Comparison of ENCODE assay signal across 1 cellular context in the genomic region with DNA sequence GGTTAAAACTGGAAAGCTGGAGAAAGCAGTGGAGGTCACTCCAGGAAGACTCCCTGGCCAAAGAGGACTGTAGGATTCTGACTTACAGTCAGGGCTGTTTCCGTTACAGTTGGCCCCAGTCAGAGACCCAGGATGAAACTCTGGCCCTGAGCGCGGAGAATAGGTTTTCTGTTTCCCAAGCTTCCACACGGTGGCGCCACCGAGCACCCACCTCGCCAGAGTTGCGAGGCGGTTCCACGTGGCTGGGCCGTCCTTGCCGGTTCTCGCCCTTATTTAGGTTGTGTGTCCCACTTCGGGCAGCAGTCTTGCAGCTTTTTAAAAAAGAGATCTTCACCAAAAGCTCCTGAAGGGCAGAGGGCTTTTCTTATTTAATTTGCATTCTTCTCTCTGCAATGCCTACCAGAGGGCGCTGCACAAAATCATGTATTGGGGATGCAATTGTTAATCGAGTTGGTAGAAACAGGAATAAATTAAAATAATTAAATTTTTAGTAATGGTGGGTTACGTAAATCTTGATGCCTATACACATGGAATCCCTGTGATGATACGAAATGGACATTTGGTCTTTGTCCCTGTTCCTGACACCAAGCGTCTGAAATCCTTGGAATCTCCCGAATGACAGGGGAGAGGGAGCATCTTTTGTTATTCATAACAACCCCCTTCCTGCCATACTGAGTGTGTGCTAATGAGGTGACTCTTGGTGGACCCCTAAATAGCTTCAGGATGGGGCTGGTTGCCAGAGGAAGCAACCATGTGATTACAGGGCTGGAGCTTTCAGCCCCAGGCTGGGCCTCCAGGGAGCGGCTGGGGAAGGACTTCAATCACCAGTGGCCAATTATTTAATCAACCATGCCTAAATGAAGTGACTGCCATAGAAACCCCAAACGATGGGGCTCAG.
TF ChIP-seq lines count a peak whose summit lies in the region.

No MANE protein-coding gene starts in this region.

TF ChIP-seq in K562, 482 proteins besides CTCF, POLR2A, EP300 and RAD21 (continued from another document):
- TF ChIP-seq, protein P1, sequence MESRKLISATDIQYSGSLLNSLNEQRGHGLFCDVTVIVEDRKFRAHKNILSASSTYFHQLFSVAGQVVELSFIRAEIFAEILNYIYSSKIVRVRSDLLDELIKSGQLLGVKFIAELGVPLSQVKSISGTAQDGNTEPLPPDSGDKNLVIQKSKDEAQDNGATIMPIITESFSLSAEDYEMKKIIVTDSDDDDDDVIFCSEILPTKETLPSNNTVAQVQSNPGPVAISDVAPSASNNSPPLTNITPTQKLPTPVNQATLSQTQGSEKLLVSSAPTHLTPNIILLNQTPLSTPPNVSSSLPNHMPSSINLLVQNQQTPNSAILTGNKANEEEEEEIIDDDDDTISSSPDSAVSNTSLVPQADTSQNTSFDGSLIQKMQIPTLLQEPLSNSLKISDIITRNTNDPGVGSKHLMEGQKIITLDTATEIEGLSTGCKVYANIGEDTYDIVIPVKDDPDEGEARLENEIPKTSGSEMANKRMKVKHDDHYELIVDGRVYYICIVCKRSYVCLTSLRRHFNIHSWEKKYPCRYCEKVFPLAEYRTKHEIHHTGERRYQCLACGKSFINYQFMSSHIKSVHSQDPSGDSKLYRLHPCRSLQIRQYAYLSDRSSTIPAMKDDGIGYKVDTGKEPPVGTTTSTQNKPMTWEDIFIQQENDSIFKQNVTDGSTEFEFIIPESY (CRISPR knock-in tag; IDR thresholded peaks at IDR 0.05), result peak; percentile 14; the same call in 1 of the 2 replicates
- TF ChIP-seq SETDB1 (IDR thresholded peaks at IDR 0.05; ENCODE audit: low read length), result no peak
- TF ChIP-seq NFYB (IDR thresholded peaks at IDR 0.05; ENCODE audit: extremely low read depth, insufficient read length), result no peak
- peak; percentile 48; the same call in 1 of the 2 replicates for TF ChIP-seq RB1 (IDR thresholded peaks at IDR 0.05; ENCODE audit: low read depth)
- no peak for TF ChIP-seq ZC3H8 (IDR thresholded peaks at IDR 0.05)
- TF ChIP-seq, protein P2, sequence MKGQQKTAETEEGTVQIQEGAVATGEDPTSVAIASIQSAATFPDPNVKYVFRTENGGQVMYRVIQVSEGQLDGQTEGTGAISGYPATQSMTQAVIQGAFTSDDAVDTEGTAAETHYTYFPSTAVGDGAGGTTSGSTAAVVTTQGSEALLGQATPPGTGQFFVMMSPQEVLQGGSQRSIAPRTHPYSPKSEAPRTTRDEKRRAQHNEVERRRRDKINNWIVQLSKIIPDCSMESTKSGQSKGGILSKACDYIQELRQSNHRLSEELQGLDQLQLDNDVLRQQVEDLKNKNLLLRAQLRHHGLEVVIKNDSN (CRISPR knock-in tag; IDR thresholded peaks at IDR 0.05), result peak; percentile 15; the same call in 1 of the 2 replicates
- TF ChIP-seq LCOR (CRISPR knock-in tag; IDR thresholded peaks at IDR 0.05), result no peak
- TF ChIP-seq, protein P3, sequence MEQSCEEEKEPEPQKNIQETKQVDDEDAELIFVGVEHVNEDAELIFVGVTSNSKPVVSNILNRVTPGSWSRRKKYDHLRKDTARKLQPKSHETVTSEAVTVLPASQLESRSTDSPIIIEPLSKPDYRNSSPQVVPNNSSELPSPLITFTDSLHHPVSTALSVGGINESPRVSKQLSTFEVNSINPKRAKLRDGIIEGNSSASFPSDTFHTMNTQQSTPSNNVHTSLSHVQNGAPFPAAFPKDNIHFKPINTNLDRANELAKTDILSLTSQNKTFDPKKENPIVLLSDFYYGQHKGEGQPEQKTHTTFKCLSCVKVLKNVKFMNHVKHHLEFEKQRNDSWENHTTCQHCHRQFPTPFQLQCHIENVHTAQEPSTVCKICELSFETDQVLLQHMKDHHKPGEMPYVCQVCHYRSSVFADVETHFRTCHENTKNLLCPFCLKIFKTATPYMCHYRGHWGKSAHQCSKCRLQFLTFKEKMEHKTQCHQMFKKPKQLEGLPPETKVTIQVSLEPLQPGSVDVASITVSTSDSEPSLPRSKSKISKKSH (CRISPR knock-in tag; IDR thresholded peaks at IDR 0.05), result no peak
- no peak for TF ChIP-seq ZNF668 (CRISPR knock-in tag; IDR thresholded peaks at IDR 0.05)
- TF ChIP-seq SMARCA5 (IDR thresholded peaks at IDR 0.05), result no peak
- TF ChIP-seq TBL1XR1 (IDR thresholded peaks at IDR 0.05; ENCODE audit: low read length in 2 of 2), result no peak
- no peak for TF ChIP-seq HMG20B (CRISPR knock-in tag; IDR thresholded peaks at IDR 0.05)
- no peak for TF ChIP-seq TBP (optimal IDR thresholded peaks at IDR 0.05; ENCODE audit: low read depth, low read length)
- 0 out of 4 replicates have a peak, but pooled peaks of 1 of the 2 experiments have one; percentile 43 for TF ChIP-seq MAZ (CRISPR knock-in tag; conservative IDR thresholded peaks at IDR 0.05 in 1 of 2, IDR thresholded peaks at IDR 0.05 in 1 of 2)
- TF ChIP-seq TRIM28 (IDR thresholded peaks at IDR 0.05), result no peak
- no peak for TF ChIP-seq HDAC6 (IDR thresholded peaks at IDR 0.05; ENCODE audit: low read depth, low read length)
- TF ChIP-seq, protein P4, sequence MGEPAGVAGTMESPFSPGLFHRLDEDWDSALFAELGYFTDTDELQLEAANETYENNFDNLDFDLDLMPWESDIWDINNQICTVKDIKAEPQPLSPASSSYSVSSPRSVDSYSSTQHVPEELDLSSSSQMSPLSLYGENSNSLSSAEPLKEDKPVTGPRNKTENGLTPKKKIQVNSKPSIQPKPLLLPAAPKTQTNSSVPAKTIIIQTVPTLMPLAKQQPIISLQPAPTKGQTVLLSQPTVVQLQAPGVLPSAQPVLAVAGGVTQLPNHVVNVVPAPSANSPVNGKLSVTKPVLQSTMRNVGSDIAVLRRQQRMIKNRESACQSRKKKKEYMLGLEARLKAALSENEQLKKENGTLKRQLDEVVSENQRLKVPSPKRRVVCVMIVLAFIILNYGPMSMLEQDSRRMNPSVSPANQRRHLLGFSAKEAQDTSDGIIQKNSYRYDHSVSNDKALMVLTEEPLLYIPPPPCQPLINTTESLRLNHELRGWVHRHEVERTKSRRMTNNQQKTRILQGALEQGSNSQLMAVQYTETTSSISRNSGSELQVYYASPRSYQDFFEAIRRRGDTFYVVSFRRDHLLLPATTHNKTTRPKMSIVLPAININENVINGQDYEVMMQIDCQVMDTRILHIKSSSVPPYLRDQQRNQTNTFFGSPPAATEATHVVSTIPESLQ (CRISPR knock-in tag; IDR thresholded peaks at IDR 0.05), result peak; percentile 74; the same call in 1 of the 2 replicates
- TF ChIP-seq RCOR1 (IDR thresholded peaks at IDR 0.05; ENCODE audit: borderline replicate concordance in 1 of 2, low read depth in 2 of 2, low read length in 2 of 2), result 0 out of 4 replicates have a peak, but pooled peaks of 1 of the 2 experiments have one; percentile 24
- TF ChIP-seq, protein P5, sequence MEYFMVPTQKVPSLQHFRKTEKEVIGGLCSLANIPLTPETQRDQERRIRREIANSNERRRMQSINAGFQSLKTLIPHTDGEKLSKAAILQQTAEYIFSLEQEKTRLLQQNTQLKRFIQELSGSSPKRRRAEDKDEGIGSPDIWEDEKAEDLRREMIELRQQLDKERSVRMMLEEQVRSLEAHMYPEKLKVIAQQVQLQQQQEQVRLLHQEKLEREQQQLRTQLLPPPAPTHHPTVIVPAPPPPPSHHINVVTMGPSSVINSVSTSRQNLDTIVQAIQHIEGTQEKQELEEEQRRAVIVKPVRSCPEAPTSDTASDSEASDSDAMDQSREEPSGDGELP (CRISPR knock-in tag; IDR thresholded peaks at IDR 0.05; ENCODE audit: borderline replicate concordance), result peak; percentile 19; the same call in 1 of the 2 replicates
- no peak for TF ChIP-seq CEBPG (CRISPR knock-in tag; IDR thresholded peaks at IDR 0.05)
- no peak for TF ChIP-seq CEBPG (tag; conservative IDR thresholded peaks at IDR 0.05 in 1 of 2, IDR thresholded peaks at IDR 0.05 in 1 of 2)
- peak in 1 of 2 experiments; percentile 16; a peak in 1 of 4 replicates for TF ChIP-seq HDAC1 (IDR thresholded peaks at IDR 0.05)
- no peak for TF ChIP-seq XRCC3 (IDR thresholded peaks at IDR 0.05)
- TF ChIP-seq, protein P6, sequence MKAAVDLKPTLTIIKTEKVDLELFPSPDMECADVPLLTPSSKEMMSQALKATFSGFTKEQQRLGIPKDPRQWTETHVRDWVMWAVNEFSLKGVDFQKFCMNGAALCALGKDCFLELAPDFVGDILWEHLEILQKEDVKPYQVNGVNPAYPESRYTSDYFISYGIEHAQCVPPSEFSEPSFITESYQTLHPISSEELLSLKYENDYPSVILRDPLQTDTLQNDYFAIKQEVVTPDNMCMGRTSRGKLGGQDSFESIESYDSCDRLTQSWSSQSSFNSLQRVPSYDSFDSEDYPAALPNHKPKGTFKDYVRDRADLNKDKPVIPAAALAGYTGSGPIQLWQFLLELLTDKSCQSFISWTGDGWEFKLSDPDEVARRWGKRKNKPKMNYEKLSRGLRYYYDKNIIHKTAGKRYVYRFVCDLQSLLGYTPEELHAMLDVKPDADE (conservative IDR thresholded peaks at IDR 0.05; ENCODE audit: control insufficient read depth, low read depth, low read length), result no peak
- peak; percentile 11; the same call in 1 of the 2 replicates for TF ChIP-seq EHMT2 (IDR thresholded peaks at IDR 0.05)
TF ChIP-seq in K562: peak in this region for 27.
